Comparison of ENCODE assay signal across 10 cellular contexts in genomic region chr5:68272289-68272688, GRCh38. TPM values are rescaled to one million over a fixed set of nuclear protein-coding genes. Genes with fewer than 3 reads are reported as not detected.
A peak's percentile ranks its signal among the peaks of the same experiment; 100 is the strongest.
DNase-seq lines count a peak whose midpoint lies in the region; ATAC-seq and TF ChIP-seq lines count a peak whose summit lies in the region.
"Had no signal": no experiment of that assay in that cellular context is flagged by ENCODE, and none has a peak within 500 bp of the region (broad histone marks: within the 10 kb centered on the region; RNA-seq: fewer than 3 reads in every experiment).

No MANE protein-coding gene starts in this region.

- H3K27ac ChIP-seq in cingulate gyrus (ENCODE audit: low read depth, low read length), result peak overlapping the region; percentile 19
- no peak overlapping the region for H3K27ac ChIP-seq in parathyroid adenoma
- H3K27ac ChIP-seq: ovary had no signal

- DNase-seq in DMS79 treated with DMSO at 0.1 percent for 48 hours (lab: John Stamatoyannopoulos, UW) (peak; percentile 4), DMS79 (lab: John Stamatoyannopoulos, UW) (no peak), NAMALWA (ENCODE audit: low spot score) (peak; percentile 34), ureter (ENCODE audit: low spot score) (no peak), BE2C (no peak)
- DNase-seq: effector memory CD4-positive, alpha-beta T cell; ovary had no signal

- no peak for ATAC-seq in esophagus mucosa

- H3K4me1 ChIP-seq in parathyroid adenoma (peaks cover 12% of the 10 kb centered on the region), BE2C (peaks cover 32% of the 10 kb centered on the region)

- H3K9me3 ChIP-seq in parathyroid adenoma (ENCODE audit: control insufficient read depth, low read length) (no peaks in the 10 kb centered on the region), BE2C (no peaks in the 10 kb centered on the region)
- H3K9me3 ChIP-seq: ovary had no signal

- peaks cover 28% of the 10 kb centered on the region for H3K79me2 ChIP-seq in parathyroid adenoma

- H3K9ac ChIP-seq in parathyroid adenoma, result no peak overlapping the region

- H3K36me3 ChIP-seq in parathyroid adenoma (ENCODE audit: control insufficient read depth, insufficient read depth, low read length) (no peaks in the 10 kb centered on the region), BE2C (peaks cover 16% of the 10 kb centered on the region)
- H3K36me3 ChIP-seq: ovary had no signal

- H2AFZ ChIP-seq in parathyroid adenoma, result no peak overlapping the region

- H3K4me3 ChIP-seq in parathyroid adenoma (ENCODE audit: low read depth, low read length) (no peak overlapping the region), BE2C (ENCODE audit: low read depth, low read length) (no peak overlapping the region)
- H3K4me3 ChIP-seq: ovary had no signal

- H3K27me3 ChIP-seq in parathyroid adenoma (ENCODE audit: control insufficient read depth, insufficient read depth, low read length) (no peaks in the 10 kb centered on the region), BE2C (no peaks in the 10 kb centered on the region)
- H3K27me3 ChIP-seq: ovary had no signal

- H3K4me2 ChIP-seq in parathyroid adenoma (ENCODE audit: low read length), result no peak overlapping the region

- TF ChIP-seq CTCF in parathyroid adenoma (IDR thresholded peaks at IDR 0.05), result peak; percentile 49
- TF ChIP-seq CTCF in BE2C (IDR thresholded peaks at IDR 0.05; ENCODE audit: low read depth, low read length), result no peak; the same call in 1 of the 2 replicates

RNA-seq across cellular contexts. Expression of gene PIK3R1, which starts 56.7 kb away (rescaled TPM):
- 26.9 TPM for total RNA-seq in esophagus mucosa
- 185 TPM for total RNA-seq in ureter
- 36.3 TPM for polyA plus RNA-seq in BE2C (2012; ENCODE audit: insufficient read depth, insufficient read length, low read depth)

Comparison
In these comparisons a context has a peak if more than half of its experiments do, and no peak if none do; other contexts are left out.
1. DNase-seq: peak in DMS79 treated with DMSO at 0.1 percent for 48 hours (single experiment) and NAMALWA (single experiment); none in DMS79 (single experiment), ureter (single experiment) and BE2C (single experiment).